ENCODE assay signal across 18 cellular contexts in genomic region chr1:38061290-38061689, GRCh38. TPM values are rescaled to one million over a fixed set of nuclear protein-coding genes. Genes with fewer than 3 reads are reported as not detected.
DNase-seq lines count a peak whose midpoint lies in the region; ATAC-seq and TF ChIP-seq lines count a peak whose summit lies in the region.
"Had no signal": no experiment of that assay in that cellular context is flagged by ENCODE, and none has a peak within 500 bp of the region (broad histone marks: within the 10 kb centered on the region; RNA-seq: fewer than 3 reads in every experiment).

No MANE protein-coding gene starts in this region.

- H3K4me2 ChIP-seq in osteoblast (ENCODE audit: insufficient read depth, low read length), result no peak overlapping the region
- H3K4me2 ChIP-seq: A549 had no signal

- no peak for ATAC-seq in central memory CD8-positive, alpha-beta T cell (replicated peaks; ENCODE audit: extremely low read depth, poor library complexity, severe bottlenecking)
- ATAC-seq: A549 had no signal

- no peaks in the 10 kb centered on the region for H3K4me1 Mint-ChIP-seq in central memory CD8-positive, alpha-beta T cell
- H3K4me1 Mint-ChIP-seq in CD8-positive, alpha-beta memory T cell, result no peaks in the 10 kb centered on the region

- H3K36me3 ChIP-seq in A673 (ENCODE audit: insufficient read depth, low read length, poor library complexity, severe bottlenecking) (no peaks in the 10 kb centered on the region), SK-N-MC (ENCODE audit: insufficient read depth, low read length) (no peaks in the 10 kb centered on the region), osteoblast (ENCODE audit: insufficient read depth, low read length) (no peaks in the 10 kb centered on the region)
- no peaks in the 10 kb centered on the region for H3K36me3 ChIP-seq in CD8-positive, alpha-beta memory T cell (ENCODE audit: insufficient read depth, low read length)
- H3K36me3 ChIP-seq: BLaER1 treated with 17β-estradiol and CSF1 and Interleukin-3, amounts not matched to agents 10 nM and 100 nM; HAP-1 had no signal

- peak overlapping the region; percentile 36 for H3K27ac Mint-ChIP-seq in central memory CD8-positive, alpha-beta T cell (ENCODE audit: low read depth)
- peak overlapping the region in 1 of 8 donors; percentile 55 for H3K27ac Mint-ChIP-seq in CD8-positive, alpha-beta memory T cell

- H2AFZ ChIP-seq in osteoblast (ENCODE audit: low read length), result no peak overlapping the region

- H3K4me3 Mint-ChIP-seq in central memory CD8-positive, alpha-beta T cell, result no peak overlapping the region
- H3K4me3 Mint-ChIP-seq in CD8-positive, alpha-beta memory T cell, result no peak overlapping the region
- H3K4me3 Mint-ChIP-seq: B cell had no signal

- CTCF ChIA-PET in A673 (lab: Charles Lee), result interaction anchor here (1.0 kb wide), 1 partner anchor 10 kb away, joined by 3 read pairs; no protein-coding TSS in a partner anchor
- CTCF ChIA-PET in CD8-positive, alpha-beta memory T cell (lab: Charles Lee), result no interaction called here

- no peak for DNase-seq in A673 (ENCODE audit: low spot score)
- no peak for DNase-seq in SK-N-MC (ENCODE audit: low read depth, low spot score)
- no peak for DNase-seq in central memory CD8-positive, alpha-beta T cell (ENCODE audit: low spot score in 2 of 2)
- peak; percentile 13 for DNase-seq in osteoblast (ENCODE audit: insufficient read length, low spot score, missing footprints)
- DNase-seq in CD8-positive, alpha-beta memory T cell, result no peak
- no peak for DNase-seq in EL
- DNase-seq in DMS79 (lab: John Stamatoyannopoulos, UW), result no peak
- no peak for DNase-seq in cardiac septum (ENCODE audit: low spot score)
- DNase-seq: Caco-2, GF-D8 had no signal

- TF ChIP-seq CTCF in A673 (conservative IDR thresholded peaks at IDR 0.05; ENCODE audit: low read depth, low read length) (no peak), osteoblast (IDR thresholded peaks at IDR 0.05; ENCODE audit: extremely low read depth, low read depth, low read length) (no peak)

- H3K4me3 ChIP-seq in A673 (ENCODE audit: low read depth, low read length, poor library complexity, severe bottlenecking) (no peak overlapping the region), SK-N-MC (no peak overlapping the region), osteoblast (ENCODE audit: insufficient read depth, low read length) (no peak overlapping the region)
- no peak overlapping the region for H3K4me3 ChIP-seq in CD8-positive, alpha-beta memory T cell (ENCODE audit: low read length)
- H3K4me3 ChIP-seq: A549; BLaER1 treated with 17β-estradiol and CSF1 and Interleukin-3, amounts not matched to agents 10 nM and 100 nM; HAP-1 had no signal

- peaks cover 13% of the 10 kb centered on the region for H3K27me3 Mint-ChIP-seq in central memory CD8-positive, alpha-beta T cell
- peaks cover 0 to 12% of the 10 kb centered on the region in 2 donors for H3K27me3 Mint-ChIP-seq in CD8-positive, alpha-beta memory T cell
- H3K27me3 Mint-ChIP-seq: B cell had no signal

- H3K79me2 ChIP-seq in osteoblast (ENCODE audit: insufficient read depth, low read length), result no peaks in the 10 kb centered on the region

- no peaks in the 10 kb centered on the region for H3K9me3 Mint-ChIP-seq in central memory CD8-positive, alpha-beta T cell
- H3K9me3 Mint-ChIP-seq in CD8-positive, alpha-beta memory T cell, result peaks cover 0 to 1% (median 0%) of the 10 kb centered on the region in 5 donors

- no peaks in the 10 kb centered on the region for H3K9me3 ChIP-seq in A673 (ENCODE audit: low read depth, low read length, poor library complexity, severe bottlenecking)
- H3K9me3 ChIP-seq in SK-N-MC (ENCODE audit: low read depth, low read length), result no peaks in the 10 kb centered on the region
- H3K9me3 ChIP-seq in osteoblast (ENCODE audit: low read depth, low read length), result no peaks in the 10 kb centered on the region
- H3K9me3 ChIP-seq in CD8-positive, alpha-beta memory T cell (ENCODE audit: low read length), result no peaks in the 10 kb centered on the region
- H3K9me3 ChIP-seq: A549; BLaER1 treated with 17β-estradiol and CSF1 and Interleukin-3, amounts not matched to agents 10 nM and 100 nM; Caco-2; HAP-1 had no signal

- intact Hi-C loops in A673 (cut with micrococcal nuclease; ENCODE audit: unreplicated experiment), result no loop called here
- intact Hi-C loops in cardiac septum (cut with DNase I), result no loop called here

- H3K36me3 Mint-ChIP-seq in central memory CD8-positive, alpha-beta T cell (ENCODE audit: insufficient read depth), result no peaks in the 10 kb centered on the region
- H3K36me3 Mint-ChIP-seq in CD8-positive, alpha-beta memory T cell, result no peaks in the 10 kb centered on the region

- H3K27ac ChIP-seq in A673 (ENCODE audit: low read depth, low read length, poor library complexity, severe bottlenecking) (peak overlapping the region; percentile 99), SK-N-MC (peak overlapping the region; percentile 100), osteoblast (ENCODE audit: low read depth, low read length) (no peak overlapping the region)
- H3K27ac ChIP-seq in CD8-positive, alpha-beta memory T cell (ENCODE audit: low read depth, low read length), result no peak overlapping the region
- H3K27ac ChIP-seq: 22Rv1, A549, HL-60 had no signal

- no peak overlapping the region for H3K9ac ChIP-seq in SK-N-MC (ENCODE audit: insufficient read length)

- H3K4me1 ChIP-seq in A673 (ENCODE audit: insufficient read depth, low read length, poor library complexity, severe bottlenecking) (peaks cover 78% of the 10 kb centered on the region), osteoblast (ENCODE audit: insufficient read depth, low read length) (peaks cover 10% of the 10 kb centered on the region)
- no peaks in the 10 kb centered on the region for H3K4me1 ChIP-seq in CD8-positive, alpha-beta memory T cell (ENCODE audit: insufficient read depth, low read length)
- H3K4me1 ChIP-seq: A549, Caco-2, HAP-1 had no signal

- POLR2A ChIA-PET in A673 (lab: Charles Lee; ENCODE audit: low non-redundant PET), result no interaction called here
- POLR2A ChIA-PET in CD8-positive, alpha-beta memory T cell (lab: Charles Lee), result no interaction called here

- no TSS peak for BruUV-seq in A673 (replicated peaks; lab: Mats Ljungman, UMichigan)

- H3K27me3 ChIP-seq in A673 (replicated peaks; ENCODE audit: insufficient read depth, low read depth, low read length, poor library complexity) (no peaks in the 10 kb centered on the region), osteoblast (ENCODE audit: insufficient read depth, low read length) (no peaks in the 10 kb centered on the region)
- no peaks in the 10 kb centered on the region for H3K27me3 ChIP-seq in CD8-positive, alpha-beta memory T cell (ENCODE audit: insufficient read depth, low read length, poor library complexity, severe bottlenecking)
- H3K27me3 ChIP-seq: BLaER1 treated with 17β-estradiol and CSF1 and Interleukin-3, amounts not matched to agents 10 nM and 100 nM had no signal

- no peaks in the 10 kb centered on the region for H4K20me1 ChIP-seq in osteoblast (ENCODE audit: insufficient read depth, low read length)
- H4K20me1 ChIP-seq: BLaER1 treated with 17β-estradiol and CSF1 and Interleukin-3, amounts not matched to agents 10 nM and 100 nM had no signal

RNA-seq across cellular contexts. Expression of gene POU3F1, which starts 14.7 kb away (rescaled TPM):
- total RNA-seq in A673 (2021) (83.3 and 92.9 TPM in 2 replicates), osteoblast (under 0.01 TPM in 2 replicates), cardiac septum (not detected)
- total RNA-seq in CD8-positive, alpha-beta memory T cell, result under 1 TPM; 0.44 to 0.57 TPM
- polyA plus RNA-seq in CD8-positive, alpha-beta memory T cell, result 0.09 TPM
- total RNA-seq: Caco-2, H4, HT1080 had no signal
- polyA plus RNA-seq: A549 had no signal

RNA-seq across cellular contexts. Expression of gene UTP11, which starts 48.8 kb away (rescaled TPM):
- total RNA-seq in A673 (2021), result 109 and 113 TPM in 2 replicates
- total RNA-seq in osteoblast, result 38.7 and 39.8 TPM in 2 replicates
- 10 to 100 TPM; 73.5 to 73.6 TPM for total RNA-seq in CD8-positive, alpha-beta memory T cell
- 22.4 TPM for polyA plus RNA-seq in CD8-positive, alpha-beta memory T cell
- total RNA-seq in cardiac septum, result 29.8 TPM

RNA-seq across cellular contexts. Expression of gene FHL3, which starts 56.0 kb away (rescaled TPM):
- 89.5 and 106 TPM in 2 replicates for total RNA-seq in A673 (2021)
- total RNA-seq in osteoblast, result 21.4 and 25.6 TPM in 2 replicates
- 10 to 100 TPM; 15.4 to 17.5 TPM for total RNA-seq in CD8-positive, alpha-beta memory T cell
- polyA plus RNA-seq in CD8-positive, alpha-beta memory T cell, result 19.7 TPM
- 9.8 TPM for total RNA-seq in cardiac septum

Comparison
In these comparisons a context has a peak if more than half of its experiments do, and no peak if none do; other contexts are left out.
1. H3K27ac ChIP-seq: peak in A673 (single experiment) and SK-N-MC (single experiment); none in osteoblast (single experiment) and CD8-positive, alpha-beta memory T cell (single experiment).
2. RNA of gene POU3F1, which starts 14.7 kb away (total RNA-seq): 83.3 to 92.9 TPM in A673; 0.44 to 0.57 TPM in CD8-positive, alpha-beta memory T cell, not detected in cardiac septum (single experiment) and under 0.01 TPM in osteoblast; every median in the first group is over 10 times any median in the second.